In genomic region chr12:124273630-124274029, GRCh38 we compare ENCODE assay signal across 1 cellular context.
A peak's percentile ranks its signal among the peaks of the same experiment; 100 is the strongest.
TF ChIP-seq lines count a peak whose summit lies in the region.

No MANE protein-coding gene starts in this region.

TF ChIP-seq in HEK293, 187 proteins besides CTCF, POLR2A, EP300 and RAD21 (continued from another document):
- TF ChIP-seq, protein P1, sequence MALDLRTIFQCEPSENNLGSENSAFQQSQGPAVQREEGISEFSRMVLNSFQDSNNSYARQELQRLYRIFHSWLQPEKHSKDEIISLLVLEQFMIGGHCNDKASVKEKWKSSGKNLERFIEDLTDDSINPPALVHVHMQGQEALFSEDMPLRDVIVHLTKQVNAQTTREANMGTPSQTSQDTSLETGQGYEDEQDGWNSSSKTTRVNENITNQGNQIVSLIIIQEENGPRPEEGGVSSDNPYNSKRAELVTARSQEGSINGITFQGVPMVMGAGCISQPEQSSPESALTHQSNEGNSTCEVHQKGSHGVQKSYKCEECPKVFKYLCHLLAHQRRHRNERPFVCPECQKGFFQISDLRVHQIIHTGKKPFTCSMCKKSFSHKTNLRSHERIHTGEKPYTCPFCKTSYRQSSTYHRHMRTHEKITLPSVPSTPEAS (tag by site-specific recombination; IDR thresholded peaks at IDR 0.05), result no peak
- no peak for TF ChIP-seq ZNF792 (tag by site-specific recombination; IDR thresholded peaks at IDR 0.05)
- TF ChIP-seq ZNF571 (tag by site-specific recombination; IDR thresholded peaks at IDR 0.05), result no peak
- 0 out of 2 replicates have a peak, but pooled peaks have one; percentile 16 for TF ChIP-seq ZNF394 (tag by site-specific recombination; IDR thresholded peaks at IDR 0.05; ENCODE audit: borderline replicate concordance)
- peak; percentile 17; the same call in 1 of the 2 replicates for TF ChIP-seq PRDM10 (tag by site-specific recombination; IDR thresholded peaks at IDR 0.05)
- no peak for TF ChIP-seq ZNF776 (tag by site-specific recombination; IDR thresholded peaks at IDR 0.05; ENCODE audit: borderline replicate concordance)
- TF ChIP-seq ZBTB1 (tag by site-specific recombination; IDR thresholded peaks at IDR 0.05), result no peak
TF ChIP-seq in HEK293: peak in this region for 10.
